ENCODE assay signal across 8 cellular contexts in genomic region chr7:151085329-151085690, GRCh38. TPM values are rescaled to one million over a fixed set of nuclear protein-coding genes. Genes with fewer than 3 reads are reported as not detected.
A peak's percentile ranks its signal among the peaks of the same experiment; 100 is the strongest.
DNase-seq lines count a peak whose midpoint lies in the region; ATAC-seq and TF ChIP-seq lines count a peak whose summit lies in the region.

No MANE protein-coding gene starts in this region.

- H3K4me3 ChIP-seq in adrenal gland (no peak overlapping the region), right lobe of liver (peak overlapping the region in 1 of 3 donors; percentile 56)

- no peak for ATAC-seq in right lobe of liver
- ATAC-seq in GM21447 (IDR thresholded peaks at IDR 0.05; ENCODE audit: unreplicated experiment): no peak

- 17 to 25% (median 20%) methylated on average over 5 of the region's 5 CpGs for WGBS in adrenal gland, 4 donors
- 25% methylated on average over 5 of the region's 5 CpGs for WGBS in right lobe of liver (ENCODE audit: insufficient coverage, low coverage, low lambda C conversion rate, missing lambda C conversion rate)

- H3K4me3 Mint-ChIP-seq in activated CD4-positive, alpha-beta T cell treated with anti-CD3 and anti-CD28 coated beads, Interleukin-2, amount 10 ng/mL, durations not matched to agents 7 days and 5 days: peak overlapping the region; percentile 81

- peaks cover 37% of the 10 kb centered on the region for H3K4me1 Mint-ChIP-seq in activated CD4-positive, alpha-beta T cell treated with anti-CD3 and anti-CD28 coated beads, Interleukin-2, amount 10 ng/mL, durations not matched to agents 7 days and 5 days

- peak overlapping the region; percentile 70 to 95 (median 79) for H3K27ac ChIP-seq in adrenal gland
- peak overlapping the region in 2 of 3 donors; percentile 68 to 83 for H3K27ac ChIP-seq in right lobe of liver
- peak overlapping the region; percentile 93 for H3K27ac ChIP-seq in temporal lobe (ENCODE audit: low read depth, low read length)

- no peak for TF ChIP-seq CTCF in adrenal gland (IDR thresholded peaks at IDR 0.05)
- no peak for TF ChIP-seq CTCF in right lobe of liver (IDR thresholded peaks at IDR 0.05)

- CTCF ChIA-PET in activated CD4-positive, alpha-beta T cell treated with anti-CD3 and anti-CD28 coated beads, Interleukin-2, amount 10 ng/mL, durations not matched to agents 7 days and 5 days (lab: Charles Lee): interaction anchor here (1.0 to 1.4 kb wide), 3 partner anchors 27 to 75 kb away, joined by 3 to 4 read pairs (median 4); no protein-coding TSS in a partner anchor

- H3K27ac Mint-ChIP-seq in activated CD4-positive, alpha-beta T cell treated with anti-CD3 and anti-CD28 coated beads, Interleukin-2, amount 10 ng/mL, durations not matched to agents 7 days and 5 days: no peak overlapping the region

- H3K27me3 ChIP-seq in adrenal gland: no peaks in the 10 kb centered on the region
- H3K27me3 ChIP-seq in right lobe of liver: no peaks in the 10 kb centered on the region

- DNase-seq in activated CD4-positive, alpha-beta T cell treated with anti-CD3 and anti-CD28 coated beads, Interleukin-2, amount 10 ng/mL, durations not matched to agents 7 days and 5 days: no peak
- no peak for DNase-seq in activated CD4-positive, alpha-beta T cell treated with anti-CD3 and anti-CD28 coated beads, Interleukin-2, amount 50 U/mL, for 1 hour
- DNase-seq in adrenal gland: peak in 4 of 7 donors; percentile 46 to 77 (median 60)
- no peak for DNase-seq in right lobe of liver
- no peak for DNase-seq in NCI-H146 treated with DMSO at 0.1 percent for 48 hours (lab: John Stamatoyannopoulos, UW; ENCODE audit: unreplicated experiment)
- no peak for DNase-seq in NCI-H748 (lab: John Stamatoyannopoulos, UW; ENCODE audit: unreplicated experiment)

- intact Hi-C loops in adrenal gland (cut with DNase I) (no loop called here), right lobe of liver (cut with DNase I) (no loop called here)

- TF ChIP-seq POLR2A in adrenal gland (IDR thresholded peaks at IDR 0.05): no peak
- TF ChIP-seq POLR2A in right lobe of liver (IDR thresholded peaks at IDR 0.05): no peak

- H3K27me3 Mint-ChIP-seq in activated CD4-positive, alpha-beta T cell treated with anti-CD3 and anti-CD28 coated beads, Interleukin-2, amount 10 ng/mL, durations not matched to agents 7 days and 5 days: peaks cover 22% of the 10 kb centered on the region

- peaks cover 4% of the 10 kb centered on the region for H3K36me3 Mint-ChIP-seq in activated CD4-positive, alpha-beta T cell treated with anti-CD3 and anti-CD28 coated beads, Interleukin-2, amount 10 ng/mL, durations not matched to agents 7 days and 5 days (ENCODE audit: low read depth)

- POLR2A ChIA-PET in activated CD4-positive, alpha-beta T cell treated with anti-CD3 and anti-CD28 coated beads, Interleukin-2, amount 10 ng/mL, durations not matched to agents 7 days and 5 days (lab: Charles Lee): no interaction called here

- H3K36me3 ChIP-seq in adrenal gland (replicated peaks in 1 of 2): no peaks in the 10 kb centered on the region
- no peaks in the 10 kb centered on the region for H3K36me3 ChIP-seq in right lobe of liver

- H3K9me3 Mint-ChIP-seq in activated CD4-positive, alpha-beta T cell treated with anti-CD3 and anti-CD28 coated beads, Interleukin-2, amount 10 ng/mL, durations not matched to agents 7 days and 5 days: no peaks in the 10 kb centered on the region

- H3K9me3 ChIP-seq in adrenal gland (replicated peaks in 1 of 3) (no peaks in the 10 kb centered on the region), right lobe of liver (no peaks in the 10 kb centered on the region)

- peaks cover 47 to 67% of the 10 kb centered on the region in 2 donors for H3K4me1 ChIP-seq in adrenal gland (replicated peaks in 1 of 2)
- peaks cover 0 to 50% (median 24%) of the 10 kb centered on the region in 4 donors for H3K4me1 ChIP-seq in right lobe of liver

RNA-seq across cellular contexts. Expression of gene AGAP3, which starts 1.0 kb away (rescaled TPM):
- total RNA-seq in activated CD4-positive, alpha-beta T cell treated with anti-CD3 and anti-CD28 coated beads, Interleukin-2, amount 10 ng/mL, durations not matched to agents 7 days and 5 days: 10 to 100 TPM; 18.1 to 19.7 TPM
- total RNA-seq in adrenal gland (100 to 1,000 TPM in 1 of 8 donors, 10 to 100 TPM in 7; 38.0 to 105 (median 50.9) TPM), right lobe of liver (10 to 100 TPM; 36.3 to 44.3 (median 39.5) TPM), temporal lobe (65.9 TPM)
- polyA plus RNA-seq in adrenal gland: 100 to 1,000 TPM in 2 of 3 donors, 10 to 100 TPM in 1; 18.3 to 236 (median 111) TPM

RNA-seq across cellular contexts. Expression of gene TMUB1, which starts 2.0 kb away (rescaled TPM):
- 10 to 100 TPM; 73.7 to 77.1 TPM for total RNA-seq in activated CD4-positive, alpha-beta T cell treated with anti-CD3 and anti-CD28 coated beads, Interleukin-2, amount 10 ng/mL, durations not matched to agents 7 days and 5 days
- 10 to 100 TPM; 31.5 to 74.6 (median 43.4) TPM for total RNA-seq in adrenal gland
- polyA plus RNA-seq in adrenal gland: 100 to 1,000 TPM in 2 of 3 donors, 1 to 10 TPM in 1; 5.2 to 152 (median 101) TPM
- 10 to 100 TPM; 27.7 to 63.1 (median 41.8) TPM for total RNA-seq in right lobe of liver
- 5.9 TPM for total RNA-seq in temporal lobe

RNA-seq across cellular contexts. Expression of gene FASTK, which starts 4.7 kb away (rescaled TPM):
- 10 to 100 TPM; 76.4 to 85.9 TPM for total RNA-seq in activated CD4-positive, alpha-beta T cell treated with anti-CD3 and anti-CD28 coated beads, Interleukin-2, amount 10 ng/mL, durations not matched to agents 7 days and 5 days
- total RNA-seq in adrenal gland (100 to 1,000 TPM in 1 of 8 donors, 10 to 100 TPM in 7; 42.0 to 112 (median 85.8) TPM), right lobe of liver (10 to 100 TPM; 33.4 to 48.8 (median 43.9) TPM), temporal lobe (24.6 TPM)
- 100 to 1,000 TPM in 2 of 3 donors, 10 to 100 TPM in 1; 21.4 to 516 (median 281) TPM for polyA plus RNA-seq in adrenal gland

RNA-seq across cellular contexts. Expression of gene SLC4A2, which starts 25.9 kb away (rescaled TPM):
- 100 to 1,000 TPM; 106 to 114 TPM for total RNA-seq in activated CD4-positive, alpha-beta T cell treated with anti-CD3 and anti-CD28 coated beads, Interleukin-2, amount 10 ng/mL, durations not matched to agents 7 days and 5 days
- total RNA-seq in adrenal gland (100 to 1,000 TPM in 7 of 8 donors, 10 to 100 TPM in 1; 67.4 to 179 (median 155) TPM), right lobe of liver (100 to 1,000 TPM in 4 of 6 experiments, 10 to 100 TPM in 2; 74.0 to 140 (median 106) TPM), temporal lobe (8.6 TPM)
- polyA plus RNA-seq in adrenal gland: 100 to 1,000 TPM in 2 of 3 donors, 10 to 100 TPM in 1; 31.5 to 258 (median 157) TPM

RNA-seq across cellular contexts. Expression of gene CDK5, which starts 27.6 kb away (rescaled TPM):
- total RNA-seq in activated CD4-positive, alpha-beta T cell treated with anti-CD3 and anti-CD28 coated beads, Interleukin-2, amount 10 ng/mL, durations not matched to agents 7 days and 5 days: 10 to 100 TPM; 26.0 to 26.9 TPM
- total RNA-seq in adrenal gland (10 to 100 TPM; 15.4 to 26.0 (median 21.8) TPM), right lobe of liver (1 to 10 TPM; 5.0 to 9.6 (median 6.1) TPM), temporal lobe (30.0 TPM)
- polyA plus RNA-seq in adrenal gland: 10 to 100 TPM; 15.8 to 19.3 (median 15.9) TPM

Comparison
In these comparisons a context has a peak if more than half of its experiments do, and no peak if none do; other contexts are left out.
1. DNase-seq: peak in adrenal gland (4 of 7); none in activated CD4-positive, alpha-beta T cell treated with anti-CD3 and anti-CD28 coated beads, Interleukin-2, amount 10 ng/mL, durations not matched to agents 7 days and 5 days (single experiment), activated CD4-positive, alpha-beta T cell treated with anti-CD3 and anti-CD28 coated beads, Interleukin-2, amount 50 U/mL, for 1 hour (single experiment), right lobe of liver (0 of 3), NCI-H146 treated with DMSO at 0.1 percent for 48 hours (single experiment) and NCI-H748 (single experiment).
2. Peak in every context shown above with its lines, with median percentiles within 50 percentile points of each other: H3K27ac ChIP-seq.